In genomic region chr10:48365668-48366067, GRCh38 we compare ENCODE assay signal across 24 cellular contexts. TPM values are rescaled to one million over a fixed set of nuclear protein-coding genes. Genes with fewer than 3 reads are reported as not detected.
DNase-seq lines count a peak whose midpoint lies in the region; ATAC-seq, FAIRE-seq and TF ChIP-seq lines count a peak whose summit lies in the region.
"Had no signal": no experiment of that assay in that cellular context is flagged by ENCODE, and none has a peak within 500 bp of the region (broad histone marks: within the 10 kb centered on the region; RNA-seq: fewer than 3 reads in every experiment).

No MANE protein-coding gene starts in this region.

- no peak for FAIRE-seq in K562 (lab: Jason Lieb, UNC)
- FAIRE-seq in keratinocyte (lab: Jason Lieb, UNC), result no peak
- FAIRE-seq: HepG2, TTC549 had no signal

- no peaks in the 10 kb centered on the region; the same call in 2 of the 3 replicates for H3K36me3 ChIP-seq in K562 (ENCODE audit: control insufficient read depth, insufficient read depth, low read length)
- no peaks in the 10 kb centered on the region for H3K36me3 ChIP-seq in keratinocyte (ENCODE audit: control insufficient read depth in 2 of 2, extremely low read depth in 1 of 2, insufficient read depth in 2 of 2, low read length in 2 of 2)
- no peaks in the 10 kb centered on the region for H3K36me3 ChIP-seq in OCI-LY7 (ENCODE audit: insufficient read depth, low read length)
- H3K36me3 ChIP-seq in Karpas-422 (ENCODE audit: insufficient read depth, low read length), result no peaks in the 10 kb centered on the region
- H3K36me3 ChIP-seq: brain microvascular endothelial cell, lower lobe of right lung, right lobe of liver, tibial artery had no signal

- dilution Hi-C loops in keratinocyte (cut with MboI; ENCODE audit: extremely low pct_ligation_motif_present, low sequenced_read_pairs), result no loop called here

- no peak overlapping the region for H3K4me3 Mint-ChIP-seq in Calu3 (ENCODE audit: low read depth, unreplicated experiment)
- H3K4me3 Mint-ChIP-seq: nephron progenitor cell; stimulated activated naive CD8-positive, alpha-beta T cell treated with anti-CD3 and anti-CD28 coated beads, Interleukin-15, Interleukin-2, amounts not matched to agents 100 ng/mL and 50 ng/mL, for 24 hours; T-cell had no signal

- peaks cover under 1 to 23% of the 10 kb centered on the region in 2 experiments for H3K4me1 ChIP-seq in K562 (replicated peaks in 1 of 2; ENCODE audit: control insufficient read depth in 2 of 2, insufficient read depth in 2 of 2, low read length in 2 of 2)
- H3K4me1 ChIP-seq in keratinocyte (ENCODE audit: control insufficient read depth, extremely low read depth, insufficient read depth, low read length), result peaks cover 17% of the 10 kb centered on the region
- H3K4me1 ChIP-seq in OCI-LY7 (ENCODE audit: insufficient read depth, low read length, poor library complexity, severe bottlenecking), result no peaks in the 10 kb centered on the region
- no peaks in the 10 kb centered on the region for H3K4me1 ChIP-seq in Karpas-422 (ENCODE audit: low read length)

- WGBS in K562 (ENCODE audit: insufficient coverage, low coverage, missing lambda C conversion rate), result 100% methylated on average over 1 of the region's 1 CpG

- H4K20me1 ChIP-seq in K562 (replicated peaks; ENCODE audit: control insufficient read depth, insufficient read depth, low read length) (no peaks in the 10 kb centered on the region), keratinocyte (ENCODE audit: control insufficient read depth, extremely low read depth, insufficient read depth, low read length) (no peaks in the 10 kb centered on the region), OCI-LY7 (ENCODE audit: insufficient read depth, low read length) (peaks cover 13% of the 10 kb centered on the region), Karpas-422 (ENCODE audit: insufficient read depth, low read depth, low read length) (peaks cover 29% of the 10 kb centered on the region)

- no peaks in the 10 kb centered on the region for H3K27me3 Mint-ChIP-seq in Calu3 (ENCODE audit: unreplicated experiment)
- H3K27me3 Mint-ChIP-seq: stimulated activated naive CD8-positive, alpha-beta T cell treated with anti-CD3 and anti-CD28 coated beads, Interleukin-15, Interleukin-2, amounts not matched to agents 100 ng/mL and 50 ng/mL, for 24 hours; T-cell had no signal

- TF ChIP-seq POLR2A in K562 (conservative IDR thresholded peaks at IDR 0.05), result no peak

- no peak overlapping the region for H2AFZ ChIP-seq in K562 (ENCODE audit: low read depth, low read length)
- H2AFZ ChIP-seq in keratinocyte (ENCODE audit: control insufficient read depth, low read length), result no peak overlapping the region
- H2AFZ ChIP-seq in OCI-LY7 (ENCODE audit: low read length), result no peak overlapping the region
- H2AFZ ChIP-seq in Karpas-422 (ENCODE audit: low read length), result no peak overlapping the region

- peaks cover 87% of the 10 kb centered on the region for H3K79me2 ChIP-seq in K562 (ENCODE audit: control insufficient read depth, insufficient read depth, low read length)
- peaks cover 2% of the 10 kb centered on the region for H3K79me2 ChIP-seq in keratinocyte (ENCODE audit: control insufficient read depth, insufficient read depth, low read length)
- no peaks in the 10 kb centered on the region for H3K79me2 ChIP-seq in OCI-LY7 (ENCODE audit: insufficient read depth, low read depth, low read length)
- H3K79me2 ChIP-seq in Karpas-422 (ENCODE audit: low read length), result no peaks in the 10 kb centered on the region

- ATAC-seq in K562, result no peak
- ATAC-seq: HepG2, T-cell had no signal

- peaks cover 35% of the 10 kb centered on the region for H3K4me1 Mint-ChIP-seq in Calu3 (ENCODE audit: low read depth, unreplicated experiment)

- no TSS peak for BruUV-seq in Calu3 (replicated peaks; lab: Mats Ljungman, UMichigan)
- no TSS peak for BruUV-seq in K562 (replicated peaks; lab: Mats Ljungman, UMichigan)
- BruUV-seq in OCI-LY7 (replicated peaks; lab: Mats Ljungman, UMichigan), result no TSS peak

- H3K9me1 ChIP-seq in K562 (ENCODE audit: control insufficient read depth, insufficient read depth, low read length) (no peaks in the 10 kb centered on the region), keratinocyte (ENCODE audit: control insufficient read depth, extremely low read depth, insufficient read depth, low read length) (no peaks in the 10 kb centered on the region)

- no peak for TF ChIP-seq CTCF in Calu3 (IDR thresholded peaks at IDR 0.05; ENCODE audit: unreplicated experiment)
- no peak for TF ChIP-seq CTCF in K562 (IDR thresholded peaks at IDR 0.05 in 2 of 3, conservative IDR thresholded peaks at IDR 0.05 in 1 of 3; ENCODE audit: insufficient read depth in 2 of 3, low read depth in 1 of 3, low read length in 3 of 3)
- TF ChIP-seq CTCF in keratinocyte (optimal IDR thresholded peaks at IDR 0.05 in 1 of 3, IDR thresholded peaks at IDR 0.05 in 1 of 3, conservative IDR thresholded peaks at IDR 0.05 in 1 of 3; ENCODE audit: extremely low read depth in 1 of 3, insufficient read depth in 2 of 3, low read length in 3 of 3), result no peak
- no peak for TF ChIP-seq CTCF in OCI-LY7 (conservative IDR thresholded peaks at IDR 0.05; ENCODE audit: low read length)

- POLR2A ChIA-PET in K562 (lab: Yijun Ruan, JAX), result no interaction called here
- POLR2A ChIA-PET in OCI-LY7 (lab: Charles Lee), result no interaction called here

- no peaks in the 10 kb centered on the region for H3K9me2 ChIP-seq in OCI-LY7 (ENCODE audit: insufficient read depth, low read length)
- no peaks in the 10 kb centered on the region for H3K9me2 ChIP-seq in Karpas-422 (replicated peaks; ENCODE audit: insufficient read depth, low read length)

- TF ChIP-seq EP300 in K562 (IDR thresholded peaks at IDR 0.05; ENCODE audit: low read length), result no peak

- in situ Hi-C loops in K562 (cut with MboI), result loop anchor here (10.0 kb wide), 1 partner anchor 289 kb away; no protein-coding TSS in a partner anchor

- DNase-seq in Calu3 (no peak), HT-29 (ENCODE audit: low spot score) (peak; percentile 28), K562 (ENCODE audit: extremely low read depth in 1 of 4, low spot score in 3 of 4) (no peak), keratinocyte (ENCODE audit: low read depth, low spot score) (peak; percentile 15), OCI-LY7 (ENCODE audit: low spot score) (no peak), Karpas-422 (no peak), NCI-H510A treated with DMSO at 0.1 percent for 48 hours (lab: John Stamatoyannopoulos, UW) (no peak), SIG-M5 treated with dmso at 0.1 percent for 504 hours (lab: John Stamatoyannopoulos, UW; ENCODE audit: unreplicated experiment) (no peak)
- DNase-seq: activated CD4-positive, alpha-beta T cell treated with anti-CD3 and anti-CD28 coated beads for 4 hours; activated CD8-positive, alpha-beta memory T cell treated with anti-CD3 and anti-CD28 coated beads for 24 hours; activated T-cell treated with anti-CD3 and anti-CD28 coated beads, Interleukin-2, amount 50 U/mL, for 1 hour; DMS 273 treated with DMSO at 0.1 percent for 48 hours; effector CD8-positive, alpha-beta T cell; lower lobe of right lung; NCI-H82; nephron progenitor cell; right lobe of liver; SHP77; T-cell; tibial artery had no signal

- no peaks in the 10 kb centered on the region for H3K9me3 Mint-ChIP-seq in Calu3 (ENCODE audit: low read depth, unreplicated experiment)
- H3K9me3 Mint-ChIP-seq: stimulated activated naive CD8-positive, alpha-beta T cell treated with anti-CD3 and anti-CD28 coated beads, Interleukin-15, Interleukin-2, amounts not matched to agents 100 ng/mL and 50 ng/mL, for 24 hours; T-cell had no signal

- no peaks in the 10 kb centered on the region for H3K36me3 Mint-ChIP-seq in Calu3 (ENCODE audit: insufficient read depth, unreplicated experiment)

- H3K4me3 ChIP-seq in K562, result no peak overlapping the region
- H3K4me3 ChIP-seq in keratinocyte (ENCODE audit: control insufficient read depth in 2 of 3, extremely low read depth in 1 of 3, insufficient read depth in 2 of 3, low read depth in 1 of 3, low read length in 3 of 3), result no peak overlapping the region
- H3K4me3 ChIP-seq in OCI-LY7 (ENCODE audit: low read depth, low read length, poor library complexity, severe bottlenecking), result no peak overlapping the region
- H3K4me3 ChIP-seq in Karpas-422 (ENCODE audit: low read length), result no peak overlapping the region
- H3K4me3 ChIP-seq: lower lobe of right lung, right lobe of liver, tibial artery had no signal

- H3K4me2 ChIP-seq in K562 (ENCODE audit: insufficient read depth, low read length) (no peak overlapping the region), keratinocyte (ENCODE audit: control insufficient read depth, extremely low read depth, insufficient read depth, low read depth, low read length) (peak overlapping the region; percentile 6), OCI-LY7 (ENCODE audit: low read length) (no peak overlapping the region), Karpas-422 (ENCODE audit: low read depth, low read length, poor library complexity, severe bottlenecking) (no peak overlapping the region)

- no peaks in the 10 kb centered on the region for H3K27me3 ChIP-seq in K562 (ENCODE audit: control insufficient read depth in 2 of 2, insufficient read depth in 2 of 2, low read length in 2 of 2)
- no peaks in the 10 kb centered on the region for H3K27me3 ChIP-seq in keratinocyte (ENCODE audit: control insufficient read depth, extremely low read depth, insufficient read depth, low read length)
- no peaks in the 10 kb centered on the region for H3K27me3 ChIP-seq in Karpas-422 (ENCODE audit: low read length)
- H3K27me3 ChIP-seq: brain microvascular endothelial cell, right lobe of liver, tibial artery had no signal

- peak overlapping the region; percentile 52 for H3K27ac Mint-ChIP-seq in Calu3 (ENCODE audit: unreplicated experiment)
- H3K27ac Mint-ChIP-seq: nephron progenitor cell; stimulated activated naive CD8-positive, alpha-beta T cell treated with anti-CD3 and anti-CD28 coated beads, Interleukin-15, Interleukin-2, amounts not matched to agents 100 ng/mL and 50 ng/mL, for 24 hours; T-cell had no signal

- CTCF ChIA-PET in Calu3 (lab: Charles Lee), result no interaction called here
- CTCF ChIA-PET in K562 (lab: Yijun Ruan, JAX; ENCODE audit: low intra/inter-chr PET ratio), result interaction anchor here (0.6 to 5.7 kb wide), 4 partner anchors 82 to 290 kb away, joined by 3 to 77 read pairs (median 19); no protein-coding TSS in a partner anchor
- CTCF ChIA-PET in OCI-LY7 (lab: Charles Lee; ENCODE audit: unreplicated experiment), result interaction anchor here (1.4 kb wide), 1 partner anchor 291 kb away, joined by 5 read pairs; no protein-coding TSS in a partner anchor

- no peak overlapping the region for H3K9ac ChIP-seq in K562 (ENCODE audit: insufficient read depth in 1 of 2, low read depth in 2 of 2, low read length in 2 of 2)
- H3K9ac ChIP-seq in keratinocyte (ENCODE audit: control insufficient read depth, extremely low read depth, insufficient read depth, low read length), result no peak overlapping the region
- H3K9ac ChIP-seq in Karpas-422 (ENCODE audit: low read length), result no peak overlapping the region

- no peaks in the 10 kb centered on the region for H3K9me3 ChIP-seq in K562 (replicated peaks; ENCODE audit: control insufficient read depth, insufficient read depth, low read depth, low read length)
- H3K9me3 ChIP-seq in keratinocyte (ENCODE audit: control insufficient read depth, low read depth, low read length), result no peaks in the 10 kb centered on the region
- no peaks in the 10 kb centered on the region for H3K9me3 ChIP-seq in OCI-LY7 (ENCODE audit: low read length)
- no peaks in the 10 kb centered on the region for H3K9me3 ChIP-seq in Karpas-422 (ENCODE audit: low read length)
- H3K9me3 ChIP-seq: lower lobe of right lung, right lobe of liver, tibial artery had no signal

- TF ChIP-seq RAD21 in K562 (CRISPR knock-in tag; conservative IDR thresholded peaks at IDR 0.05 in 1 of 2, IDR thresholded peaks at IDR 0.05 in 1 of 2), result no peak

- H3K27ac ChIP-seq in K562 (ENCODE audit: extremely low read depth, low read depth, low read length) (peak overlapping the region; percentile 36; the same call in 1 of the 3 replicates), keratinocyte (ENCODE audit: control insufficient read depth, insufficient read depth, low read length) (no peak overlapping the region), OCI-LY7 (ENCODE audit: low read depth, low read length, poor library complexity, severe bottlenecking) (no peak overlapping the region), Karpas-422 (ENCODE audit: low read length) (no peak overlapping the region)
- H3K27ac ChIP-seq: brain microvascular endothelial cell, lower lobe of right lung, tibial artery had no signal

- intact Hi-C loops in Calu3 (cut with micrococcal nuclease; ENCODE audit: unreplicated experiment), result loop anchor here (2.0 kb wide), 1 partner anchor 57 kb away; no protein-coding TSS in a partner anchor
- intact Hi-C loops in K562 (cut with micrococcal nuclease), result no loop called here
- intact Hi-C loops in OCI-LY7 (cut with micrococcal nuclease; ENCODE audit: unreplicated experiment), result loop anchor here (10.0 kb wide), 1 partner anchor 139 kb away; no protein-coding TSS in a partner anchor

RNA-seq across cellular contexts. Expression of gene MAPK8, which starts 59.2 kb away (rescaled TPM):
- total RNA-seq in Calu3 (2022) (55.7 and 63.4 TPM in 2 replicates), K562 (2014; rRNA removed) (40.1 and 44.7 TPM in 2 replicates), K562 (2014; rRNA removed; fragmentation: Illumina TruSeq; extraction: Trizol) (72.9 and 92.4 TPM in 2 replicates), K562 (2015; rRNA removed; fragmentation: Illumina TruSeq; extraction: Trizol) (60.2 and 63.8 TPM in 2 replicates), K562 (2021) (68.3 and 72.4 TPM in 2 replicates), OCI-LY7 (2022) (29.1 and 39.9 TPM in 2 replicates)
- 21.9 and 24.9 TPM in 2 replicates for total RNA-seq in HT-29 (2014; rRNA removed; shearing (Covaris generic))
- 97.6 and 205 TPM in 2 replicates for total RNA-seq in K562 (2011; cell fraction: chromatin; rRNA removed; ENCODE audit: low replicate concordance)
- 32.9 and 40.0 TPM in 2 replicates for total RNA-seq in K562 (2011; cell fraction: nucleolus; rRNA removed)
- 81.8 and 108 TPM in 2 replicates for total RNA-seq in K562 (2011; cell fraction: nucleoplasm; rRNA removed)
- polyA plus RNA-seq in K562 (2011; rRNA removed) (110 and 159 TPM in 2 replicates), K562 (2014; fragmentation: Illumina TruSeq; extraction: Trizol) (91.0 and 93.4 TPM in 2 replicates), K562 (2014; fragmentation: Nextera tagmentation; extraction: Ambion mirVana) (1 to 10 TPM; 6.4 to 6.8 TPM), K562 (2014; rRNA removed) (65.5 and 71.0 TPM in 2 replicates), keratinocyte (25.4 to 39.8 TPM (median 26.2 TPM) in 3 replicates)
- 32.6 and 54.1 TPM in 2 replicates for polyA plus RNA-seq in K562 (2011; cell fraction: cytosol; rRNA removed)
- 60.4 and 79.1 TPM in 2 replicates for polyA plus RNA-seq in K562 (2011; cell fraction: nucleus; rRNA removed)
- 43.5 and 52.0 TPM in 2 replicates for polyA plus RNA-seq in K562 (2012)
- 127 and 194 TPM in 2 replicates for polyA minus RNA-seq in K562 (2011; rRNA and poly(A)+ RNA removed)
- 45.0 and 46.1 TPM in 2 replicates for polyA minus RNA-seq in K562 (2011; cell fraction: cytosol; rRNA and poly(A)+ RNA removed)
- 58.6 and 104 TPM in 2 replicates for polyA minus RNA-seq in K562 (2011; cell fraction: nucleus; rRNA and poly(A)+ RNA removed)
- polyA plus RNA-seq in keratinocyte (2011; ENCODE audit: low read depth), result 29.6 TPM
- 20.8 and 42.1 TPM in 2 replicates for polyA plus RNA-seq in keratinocyte (2011; cell fraction: cytosol; rRNA removed)
- 32.6 and 38.8 TPM in 2 replicates for polyA plus RNA-seq in keratinocyte (2011; cell fraction: nucleus; rRNA removed)
- 18.2 and 21.2 TPM in 2 replicates for polyA plus RNA-seq in keratinocyte (2012; ENCODE audit: low replicate concordance)
- polyA minus RNA-seq in keratinocyte, result 7.4 to 33.1 TPM (median 14.4 TPM) in 3 replicates
- 31.1 TPM for polyA minus RNA-seq in keratinocyte (2011; cell fraction: cytosol; rRNA and poly(A)+ RNA removed)
- polyA minus RNA-seq in keratinocyte (2011; cell fraction: nucleus; rRNA and poly(A)+ RNA removed), result 17.5 and 42.9 TPM in 2 replicates
- total RNA-seq in OCI-LY7 (2014; rRNA removed; shearing (Covaris generic)), result 22.6 and 40.5 TPM in 2 replicates
- total RNA-seq in Karpas-422 (2014; rRNA removed; shearing (Covaris generic); ENCODE audit: low replicate concordance), result 6.7 and 29.7 TPM in 2 replicates

Comparison
In these comparisons a context has a peak if more than half of its experiments do, and no peak if none do; other contexts are left out.
1. DNase-seq: peak in HT-29 (single experiment) and keratinocyte (single experiment); none in Calu3 (single experiment), K562 (0 of 4), OCI-LY7 (single experiment), Karpas-422 (single experiment), NCI-H510A treated with DMSO at 0.1 percent for 48 hours (single experiment) and SIG-M5 treated with dmso at 0.1 percent for 504 hours (single experiment).